Comparison of ENCODE assay signal across 10 cellular contexts in the genomic region with DNA sequence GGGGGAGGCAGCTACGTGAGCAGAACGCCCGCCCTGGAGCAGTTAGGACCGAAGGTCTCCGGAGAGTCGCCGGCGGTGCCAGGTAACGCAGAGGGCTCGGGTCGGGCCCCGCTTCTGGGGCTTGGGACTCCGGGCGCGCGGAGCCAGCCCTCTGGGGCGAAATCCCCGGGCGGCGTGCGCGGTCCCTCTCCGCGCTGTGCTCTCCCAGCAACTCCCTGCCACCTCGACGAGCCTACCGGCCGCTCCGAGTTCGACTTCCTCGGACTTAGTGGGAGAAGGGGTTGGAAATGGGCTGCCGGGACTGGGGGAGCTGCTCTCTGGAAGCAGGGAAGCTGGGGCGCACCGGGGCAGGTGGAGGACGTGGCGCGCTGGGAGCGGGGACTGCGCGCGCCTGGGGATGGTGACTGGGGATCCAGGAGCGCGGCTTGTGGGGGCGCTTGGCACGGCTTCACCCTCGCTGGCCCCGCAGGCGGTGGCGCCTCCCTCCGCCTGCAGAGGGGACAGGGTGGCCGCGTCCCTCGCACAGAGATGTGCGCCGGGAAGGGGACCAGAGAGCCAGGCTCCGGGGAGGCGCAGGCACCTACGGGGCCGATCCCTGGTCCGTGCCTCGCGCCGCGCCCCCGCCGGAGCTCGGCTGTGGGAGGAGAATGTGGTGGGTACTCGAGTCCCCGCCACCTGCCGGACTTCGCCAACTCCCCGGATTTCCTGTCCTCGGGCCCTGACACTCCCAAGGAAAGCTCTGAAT. TPM values are rescaled to one million over a fixed set of nuclear protein-coding genes. Genes with fewer than 3 reads are reported as not detected.
DNase-seq lines count a peak whose midpoint lies in the region; ATAC-seq and TF ChIP-seq lines count a peak whose summit lies in the region.
"Had no signal": no experiment of that assay in that cellular context is flagged by ENCODE, and none has a peak within 500 bp of the region (broad histone marks: within the 10 kb centered on the region; RNA-seq: fewer than 3 reads in every experiment).

No MANE protein-coding gene starts in this region.

- no peaks in the 10 kb centered on the region for H3K4me1 Mint-ChIP-seq in activated naive CD4-positive, alpha-beta T cell treated with anti-CD3 and anti-CD28 coated beads, Interleukin-2, amount 10 ng/mL, durations not matched to agents 7 days and 5 days

- no peaks in the 10 kb centered on the region for H3K36me3 Mint-ChIP-seq in activated naive CD4-positive, alpha-beta T cell treated with anti-CD3 and anti-CD28 coated beads, Interleukin-2, amount 10 ng/mL, durations not matched to agents 7 days and 5 days

- H3K36me3 ChIP-seq in neural cell (ENCODE audit: insufficient read depth, low read length), result no peaks in the 10 kb centered on the region

- H3K4me3 Mint-ChIP-seq in activated naive CD4-positive, alpha-beta T cell treated with anti-CD3 and anti-CD28 coated beads, Interleukin-2, amount 10 ng/mL, durations not matched to agents 7 days and 5 days, result no peak overlapping the region

- no peak for TF ChIP-seq CTCF in AG10803 (conservative IDR thresholded peaks at IDR 0.05; ENCODE audit: low read length)
- no peak for TF ChIP-seq CTCF in fibroblast of pulmonary artery (IDR thresholded peaks at IDR 0.05; ENCODE audit: low read length, missing control alignments)
- peak; percentile 56 for TF ChIP-seq CTCF in neural cell (IDR thresholded peaks at IDR 0.05; ENCODE audit: poor library complexity, severe bottlenecking)

- no peaks in the 10 kb centered on the region for H3K9me2 ChIP-seq in neural cell (ENCODE audit: insufficient read depth, low read length)

- no peaks in the 10 kb centered on the region for H3K9me3 ChIP-seq in neural cell (ENCODE audit: low read length)

- peak overlapping the region; percentile 52 for H3K4me3 ChIP-seq in AG10803 (ENCODE audit: low read length)
- H3K4me3 ChIP-seq in fibroblast of pulmonary artery (replicated peaks; ENCODE audit: low read depth, low read length), result peak overlapping the region; percentile 47
- H3K4me3 ChIP-seq in neural cell (ENCODE audit: low read length), result peak overlapping the region; percentile 78

- no peaks in the 10 kb centered on the region for H3K79me2 ChIP-seq in neural cell (replicated peaks; ENCODE audit: insufficient read depth, low read length)

- TF ChIP-seq EP300 in neural cell (conservative IDR thresholded peaks at IDR 0.05; ENCODE audit: poor library complexity, severe bottlenecking), result peak; percentile 33

- H3K9me3 Mint-ChIP-seq in activated naive CD4-positive, alpha-beta T cell treated with anti-CD3 and anti-CD28 coated beads, Interleukin-2, amount 10 ng/mL, durations not matched to agents 7 days and 5 days, result no peaks in the 10 kb centered on the region

- peaks cover 41% of the 10 kb centered on the region for H3K27me3 ChIP-seq in neural cell (ENCODE audit: insufficient read depth, low read depth, low read length)

- peak; percentile 58 for TF ChIP-seq RAD21 in neural cell (conservative IDR thresholded peaks at IDR 0.05)

- H4K20me1 ChIP-seq in neural cell (ENCODE audit: insufficient read depth), result no peaks in the 10 kb centered on the region

- H3K4me2 ChIP-seq in neural cell (ENCODE audit: low read length), result peak overlapping the region; percentile 63

- CTCF ChIA-PET in activated naive CD4-positive, alpha-beta T cell treated with anti-CD3 and anti-CD28 coated beads, Interleukin-2, amount 10 ng/mL, durations not matched to agents 7 days and 5 days (lab: Charles Lee), result no interaction called here

- H3K27ac Mint-ChIP-seq in activated naive CD4-positive, alpha-beta T cell treated with anti-CD3 and anti-CD28 coated beads, Interleukin-2, amount 10 ng/mL, durations not matched to agents 7 days and 5 days, result no peak overlapping the region

- peak overlapping the region; percentile 47 for H3K9ac ChIP-seq in neural cell (ENCODE audit: low read length)

- no peak for ATAC-seq in GM21515 (IDR thresholded peaks at IDR 0.05; ENCODE audit: unreplicated experiment)
- ATAC-seq: left lobe of liver had no signal

- H3K27me3 Mint-ChIP-seq in activated naive CD4-positive, alpha-beta T cell treated with anti-CD3 and anti-CD28 coated beads, Interleukin-2, amount 10 ng/mL, durations not matched to agents 7 days and 5 days, result peaks cover 30% of the 10 kb centered on the region

- DNase-seq in AG10803 (ENCODE audit: low read depth) (no peak), NCI-H510A (lab: John Stamatoyannopoulos, UW) (peak; percentile 52), fibroblast of pulmonary artery (ENCODE audit: low read depth) (no peak), DMS79 treated with DMSO at 0.1 percent for 48 hours (lab: John Stamatoyannopoulos, UW) (no peak)
- no peak for DNase-seq in activated CD8-positive, alpha-beta memory T cell treated with anti-CD3 and anti-CD28 coated beads, Interleukin-2, amount 50 U/mL, for 4 hours
- no peak for DNase-seq in activated naive CD4-positive, alpha-beta T cell treated with anti-CD3 and anti-CD28 coated beads, Interleukin-2, amount 10 ng/mL, durations not matched to agents 7 days and 5 days
- DNase-seq: DND-41 had no signal

- H3K27ac ChIP-seq in neural cell (ENCODE audit: low read length), result no peak overlapping the region

- no peaks in the 10 kb centered on the region for H3F3A ChIP-seq in neural cell (ENCODE audit: insufficient read depth, low read length, poor library complexity, severe bottlenecking)

- H2AFZ ChIP-seq in neural cell (ENCODE audit: low read depth, low read length), result no peak overlapping the region

TF ChIP-seq in neural cell, 6 proteins besides CTCF, POLR2A, EP300 and RAD21:
- TF ChIP-seq SMC3 (conservative IDR thresholded peaks at IDR 0.05; ENCODE audit: poor library complexity) (peak; percentile 55), EZH2 (IDR thresholded peaks at IDR 0.05; ENCODE audit: borderline replicate concordance, insufficient read depth, low read length, poor library complexity, severe bottlenecking) (peak; percentile 61), MXI1 (conservative IDR thresholded peaks at IDR 0.05; ENCODE audit: poor library complexity, severe bottlenecking) (no peak)

RNA-seq across cellular contexts. Expression of a gene that starts 0.7 kb away (rescaled TPM):
- polyA plus RNA-seq in neural cell, result 0.78 and 1.7 TPM in 2 replicates
- 2.9 and 3.0 TPM in 2 replicates for polyA minus RNA-seq in neural cell
